10 cellular contexts compared by ENCODE assay signal in the genomic region with DNA sequence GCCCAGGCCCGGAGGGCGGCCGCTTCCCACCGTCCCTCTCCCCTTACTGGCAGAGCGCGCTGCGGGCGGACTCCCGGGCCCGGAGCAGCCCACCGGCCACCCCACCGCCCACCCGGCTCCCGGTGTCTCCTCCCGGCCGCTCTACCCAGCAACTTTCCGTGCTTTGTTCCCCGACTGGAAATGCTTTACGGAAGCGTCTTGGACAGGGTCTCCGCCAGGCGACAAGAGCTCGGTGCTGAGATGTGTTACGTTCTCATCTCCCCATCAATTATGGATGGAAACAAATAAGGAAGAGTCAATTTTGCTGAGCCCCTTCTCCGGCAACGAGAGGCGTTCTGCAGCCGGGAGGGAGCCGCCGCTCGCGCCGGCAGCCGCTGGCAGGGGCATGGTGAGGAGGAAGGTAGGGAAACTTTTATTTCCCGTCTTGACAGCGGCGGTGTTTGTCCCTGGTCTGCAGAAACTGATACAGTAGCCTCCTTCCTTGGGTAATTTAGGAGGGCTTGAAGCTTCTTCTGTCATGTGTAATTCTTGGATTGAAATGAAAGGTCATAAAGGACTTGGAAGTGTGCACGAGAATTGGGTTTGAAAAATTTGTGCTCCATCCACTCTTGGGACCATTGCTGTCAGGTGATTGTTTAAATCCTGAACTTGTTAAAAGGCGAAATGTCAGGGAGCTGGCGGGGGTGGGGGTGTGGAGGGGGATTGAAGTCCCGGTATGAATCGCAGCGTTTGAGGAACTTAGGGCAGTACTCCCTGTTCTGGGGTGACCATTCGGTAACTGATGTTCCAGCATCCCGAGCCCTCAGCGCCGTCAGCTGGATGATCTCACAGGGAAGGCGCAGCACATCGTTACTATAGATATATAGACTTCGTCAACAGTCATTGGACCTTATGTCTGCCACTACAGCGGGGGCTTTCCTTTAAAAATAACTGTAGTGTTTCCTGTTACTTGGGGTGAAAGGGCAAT. TPM values are rescaled to one million over a fixed set of nuclear protein-coding genes. Genes with fewer than 3 reads are reported as not detected.
A peak's percentile ranks its signal among the peaks of the same experiment; 100 is the strongest.
DNase-seq lines count a peak whose midpoint lies in the region; ATAC-seq, FAIRE-seq and TF ChIP-seq lines count a peak whose summit lies in the region.
"Had no signal": no experiment of that assay in that cellular context is flagged by ENCODE, and none has a peak within 500 bp of the region (broad histone marks: within the 10 kb centered on the region; RNA-seq: fewer than 3 reads in every experiment).

No MANE protein-coding gene starts in this region.

- no TSS peak for BruUV-seq in mammary epithelial cell (replicated peaks; lab: Mats Ljungman, UMichigan)

- H2AFZ ChIP-seq in mammary epithelial cell (ENCODE audit: low read depth, low read length) (peak overlapping the region; percentile 73), keratinocyte (ENCODE audit: control insufficient read depth, low read length) (peak overlapping the region; percentile 88)

- H3K36me3 ChIP-seq in HUES48 (ENCODE audit: control insufficient read depth, insufficient read depth, low read length) (no peaks in the 10 kb centered on the region), mammary epithelial cell (ENCODE audit: insufficient read depth, low read length) (no peaks in the 10 kb centered on the region), keratinocyte (ENCODE audit: control insufficient read depth in 2 of 2, extremely low read depth in 1 of 2, insufficient read depth in 2 of 2, low read length in 2 of 2) (no peaks in the 10 kb centered on the region), stomach smooth muscle (ENCODE audit: control insufficient read depth in 2 of 2, insufficient read depth in 2 of 2, low read length in 2 of 2) (no peaks in the 10 kb centered on the region)

- H3K9ac ChIP-seq in HUES48 (ENCODE audit: low read depth, low read length) (no peak overlapping the region), mammary epithelial cell (ENCODE audit: insufficient read depth, low read length) (no peak overlapping the region), keratinocyte (ENCODE audit: control insufficient read depth, extremely low read depth, insufficient read depth, low read length) (peak overlapping the region; percentile 57), stomach smooth muscle (ENCODE audit: low read length in 2 of 2) (peak overlapping the region; percentile 58 to 62)

- peaks cover 2% of the 10 kb centered on the region for H3K4me1 Mint-ChIP-seq in activated naive CD8-positive, alpha-beta T cell treated with anti-CD3 and anti-CD28 coated beads for 36 hours
- H3K4me1 Mint-ChIP-seq: activated naive CD8-positive, alpha-beta T cell treated with anti-CD3 and anti-CD28 coated beads, Interleukin-2, amount 10 ng/mL, durations not matched to agents 7 days and 5 days had no signal

- no peak for FAIRE-seq in keratinocyte (lab: Jason Lieb, UNC)

- no peaks in the 10 kb centered on the region for H3K9me3 Mint-ChIP-seq in activated naive CD8-positive, alpha-beta T cell treated with anti-CD3 and anti-CD28 coated beads for 36 hours
- H3K9me3 Mint-ChIP-seq: activated naive CD8-positive, alpha-beta T cell treated with anti-CD3 and anti-CD28 coated beads, Interleukin-2, amount 10 ng/mL, durations not matched to agents 7 days and 5 days had no signal

- H3K27me3 Mint-ChIP-seq in activated naive CD8-positive, alpha-beta T cell treated with anti-CD3 and anti-CD28 coated beads for 36 hours: peaks cover 79% of the 10 kb centered on the region

- in situ Hi-C loops in mammary epithelial cell (cut with MboI; ENCODE audit: low sequenced_read_pairs in 2 of 2): loop anchor here (25.0 kb wide), 1 partner anchor 269 kb away; no protein-coding TSS in a partner anchor

- no peaks in the 10 kb centered on the region for H3K9me1 ChIP-seq in keratinocyte (ENCODE audit: control insufficient read depth, extremely low read depth, insufficient read depth, low read length)

- intact Hi-C loops in mammary epithelial cell (cut with micrococcal nuclease): loop anchor here (5.0 to 10.0 kb wide), 5 partner anchors 34 to 566 kb away; no protein-coding TSS in a partner anchor

- peak; percentile 3 for DNase-seq in mammary epithelial cell
- no peak for DNase-seq in keratinocyte (ENCODE audit: low read depth, low spot score)
- no peak for DNase-seq in activated naive CD8-positive, alpha-beta T cell treated with anti-CD3 and anti-CD28 coated beads for 36 hours
- DNase-seq in SIG-M5 (lab: John Stamatoyannopoulos, UW): no peak
- DNase-seq: activated naive CD8-positive, alpha-beta T cell treated with anti-CD3 and anti-CD28 coated beads, Interleukin-2, amount 10 ng/mL, durations not matched to agents 7 days and 5 days had no signal

- H3K36me3 Mint-ChIP-seq in activated naive CD8-positive, alpha-beta T cell treated with anti-CD3 and anti-CD28 coated beads for 36 hours: no peaks in the 10 kb centered on the region
- H3K36me3 Mint-ChIP-seq: activated naive CD8-positive, alpha-beta T cell treated with anti-CD3 and anti-CD28 coated beads, Interleukin-2, amount 10 ng/mL, durations not matched to agents 7 days and 5 days had no signal

- whole genome bisulfite sequencing in mammary epithelial cell (ENCODE audit: low coverage, missing lambda C conversion rate): 2% methylated on average over 13 of the region's 51 CpGs

- no peak overlapping the region for H3K27ac Mint-ChIP-seq in activated naive CD8-positive, alpha-beta T cell treated with anti-CD3 and anti-CD28 coated beads for 36 hours
- H3K27ac Mint-ChIP-seq: activated naive CD8-positive, alpha-beta T cell treated with anti-CD3 and anti-CD28 coated beads, Interleukin-2, amount 10 ng/mL, durations not matched to agents 7 days and 5 days had no signal

- H3K27me3 ChIP-seq in HUES48 (ENCODE audit: control insufficient read depth, insufficient read depth, low read length) (peaks cover 52% of the 10 kb centered on the region), mammary epithelial cell (ENCODE audit: insufficient read depth, low read length) (peaks cover 10% of the 10 kb centered on the region), keratinocyte (ENCODE audit: control insufficient read depth, extremely low read depth, insufficient read depth, low read length) (peaks cover 3% of the 10 kb centered on the region), stomach smooth muscle (ENCODE audit: control insufficient read depth in 1 of 2, insufficient read depth in 2 of 2, low read length in 2 of 2) (no peaks in the 10 kb centered on the region)

- ATAC-seq in GM19351 (IDR thresholded peaks at IDR 0.05; ENCODE audit: unreplicated experiment) (no peak), HG03175 (IDR thresholded peaks at IDR 0.05; ENCODE audit: unreplicated experiment) (no peak)

- H3K4me1 ChIP-seq in HUES48 (ENCODE audit: control insufficient read depth, insufficient read depth, low read length) (peaks cover 38% of the 10 kb centered on the region), mammary epithelial cell (ENCODE audit: insufficient read depth, low read length) (peaks cover 12% of the 10 kb centered on the region), keratinocyte (ENCODE audit: control insufficient read depth, extremely low read depth, insufficient read depth, low read length) (no peaks in the 10 kb centered on the region), stomach smooth muscle (ENCODE audit: control insufficient read depth, insufficient read depth, low read length) (peaks cover 17% of the 10 kb centered on the region)

- no peaks in the 10 kb centered on the region for H4K20me1 ChIP-seq in mammary epithelial cell (ENCODE audit: insufficient read depth, low read length)
- no peaks in the 10 kb centered on the region for H4K20me1 ChIP-seq in keratinocyte (ENCODE audit: control insufficient read depth, extremely low read depth, insufficient read depth, low read length)

- CTCF ChIA-PET in mammary epithelial cell (lab: Charles Lee; ENCODE audit: low non-redundant PET): interaction anchor here (0.6 to 0.8 kb wide), 2 partner anchors 103 to 567 kb away, joined by 3 to 4 read pairs; no protein-coding TSS in a partner anchor

- no peak overlapping the region for H3K4me3 Mint-ChIP-seq in activated naive CD8-positive, alpha-beta T cell treated with anti-CD3 and anti-CD28 coated beads for 36 hours
- H3K4me3 Mint-ChIP-seq: activated naive CD8-positive, alpha-beta T cell treated with anti-CD3 and anti-CD28 coated beads, Interleukin-2, amount 10 ng/mL, durations not matched to agents 7 days and 5 days had no signal

- dilution Hi-C loops in mammary epithelial cell (cut with HindIII; ENCODE audit: low sequenced_read_pairs): no loop called here
- dilution Hi-C loops in keratinocyte (cut with MboI; ENCODE audit: extremely low pct_ligation_motif_present, low sequenced_read_pairs): no loop called here

- no peaks in the 10 kb centered on the region for H3K9me3 ChIP-seq in HUES48 (ENCODE audit: control insufficient read depth, insufficient read depth, low read length)
- no peaks in the 10 kb centered on the region for H3K9me3 ChIP-seq in mammary epithelial cell (replicated peaks; ENCODE audit: insufficient read depth, low read length)
- no peaks in the 10 kb centered on the region for H3K9me3 ChIP-seq in keratinocyte (ENCODE audit: control insufficient read depth, low read depth, low read length)
- no peaks in the 10 kb centered on the region for H3K9me3 ChIP-seq in stomach smooth muscle (ENCODE audit: control insufficient read depth in 2 of 2, low read length in 2 of 2)

- H3K27ac ChIP-seq in HUES48 (ENCODE audit: low read depth, low read length) (no peak overlapping the region), mammary epithelial cell (ENCODE audit: insufficient read depth, low read depth, low read length) (no peak overlapping the region), keratinocyte (ENCODE audit: control insufficient read depth, insufficient read depth, low read length) (no peak overlapping the region), stomach smooth muscle (ENCODE audit: low read length) (peak overlapping the region; percentile 55)
- H3K27ac ChIP-seq: HL-60 had no signal

- H3K79me2 ChIP-seq in mammary epithelial cell (ENCODE audit: insufficient read depth, low read length) (no peaks in the 10 kb centered on the region), keratinocyte (ENCODE audit: control insufficient read depth, insufficient read depth, low read length) (no peaks in the 10 kb centered on the region)

- peak overlapping the region; percentile 96 for H3K4me2 ChIP-seq in mammary epithelial cell (ENCODE audit: insufficient read depth, low read depth, low read length)
- peak overlapping the region; percentile 94 for H3K4me2 ChIP-seq in keratinocyte (ENCODE audit: control insufficient read depth, extremely low read depth, insufficient read depth, low read depth, low read length)

- H3K4me3 ChIP-seq in HUES48 (ENCODE audit: low read depth, low read length) (peak overlapping the region; percentile 80), mammary epithelial cell (replicated peaks in 1 of 3; ENCODE audit: insufficient read depth in 1 of 3, low read depth in 2 of 3, low read length in 3 of 3) (peak overlapping the region; percentile 18 to 56 (median 48)), keratinocyte (ENCODE audit: control insufficient read depth in 2 of 3, extremely low read depth in 1 of 3, insufficient read depth in 2 of 3, low read depth in 1 of 3, low read length in 3 of 3) (peak overlapping the region; percentile 47 to 74 (median 66)), stomach smooth muscle (ENCODE audit: low read length in 2 of 2) (peak overlapping the region; percentile 57 to 91)

- TF ChIP-seq CTCF in mammary epithelial cell (conservative IDR thresholded peaks at IDR 0.05 in 1 of 2, IDR thresholded peaks at IDR 0.05 in 1 of 2; ENCODE audit: extremely low read depth in 1 of 2, insufficient read depth in 1 of 2, low read depth in 1 of 2, low read length in 2 of 2) (no peak), keratinocyte (optimal IDR thresholded peaks at IDR 0.05 in 1 of 3, IDR thresholded peaks at IDR 0.05 in 1 of 3, conservative IDR thresholded peaks at IDR 0.05 in 1 of 3; ENCODE audit: extremely low read depth in 1 of 3, insufficient read depth in 2 of 3, low read length in 3 of 3) (peak in 1 of 3 experiments; percentile 6)

RNA-seq across cellular contexts. Expression of gene SEMA6D, which starts 1.5 kb away (rescaled TPM):
- total RNA-seq in mammary epithelial cell: under 1 TPM; under 0.01 to 0.35 TPM
- polyA plus RNA-seq in mammary epithelial cell: 0.17 TPM
- not detected for polyA minus RNA-seq in mammary epithelial cell
- 0.41 to 0.82 TPM (median 0.67 TPM) in 3 replicates for polyA plus RNA-seq in keratinocyte
- 1.1 TPM for polyA plus RNA-seq in keratinocyte (2011; ENCODE audit: low read depth)
- polyA plus RNA-seq in keratinocyte (2011; cell fraction: cytosol; rRNA removed): 0.09 and 0.15 TPM in 2 replicates
- polyA plus RNA-seq in keratinocyte (2011; cell fraction: nucleus; rRNA removed): 1.2 TPM in 2 replicates
- 0.23 and 0.62 TPM in 2 replicates for polyA plus RNA-seq in keratinocyte (2012; ENCODE audit: low replicate concordance)
- 0.43 to 3.8 TPM (median 2.7 TPM) in 3 replicates for polyA minus RNA-seq in keratinocyte
- not detected for polyA minus RNA-seq in keratinocyte (2011; cell fraction: cytosol; rRNA and poly(A)+ RNA removed)
- polyA minus RNA-seq in keratinocyte (2011; cell fraction: nucleus; rRNA and poly(A)+ RNA removed): 0.42 and 1.3 TPM in 2 replicates
- not detected for total RNA-seq in activated naive CD8-positive, alpha-beta T cell treated with anti-CD3 and anti-CD28 coated beads for 36 hours
- total RNA-seq: activated naive CD8-positive, alpha-beta T cell treated with anti-CD3 and anti-CD28 coated beads, Interleukin-2, amount 10 ng/mL, durations not matched to agents 7 days and 5 days had no signal

Comparison
In these comparisons a context has a peak if more than half of its experiments do, and no peak if none do; other contexts are left out.
1. H3K9ac ChIP-seq: peak in keratinocyte (single experiment) and stomach smooth muscle (2 of 2); none in HUES48 (single experiment) and mammary epithelial cell (single experiment).
2. Peak in every context shown above with its lines, with median percentiles within 50 percentile points of each other: H3K4me3 ChIP-seq.